8 cellular contexts compared by ENCODE assay signal in genomic region chr11:103055174-103055890, GRCh38. TPM values are rescaled to one million over a fixed set of nuclear protein-coding genes. Genes with fewer than 3 reads are reported as not detected.
A peak's percentile ranks its signal among the peaks of the same experiment; 100 is the strongest.
DNase-seq lines count a peak whose midpoint lies in the region; ATAC-seq, FAIRE-seq and TF ChIP-seq lines count a peak whose summit lies in the region.

No MANE protein-coding gene starts in this region.

- intact Hi-C loops in mucosa of descending colon (cut with DNase I, micrococcal nuclease): no loop called here

- H3K27ac ChIP-seq in effector memory CD4-positive, alpha-beta T cell (ENCODE audit: insufficient read depth, low read length, poor library complexity, severe bottlenecking): no peak overlapping the region

- TF ChIP-seq CTCF in AG10803 (conservative IDR thresholded peaks at IDR 0.05; ENCODE audit: low read length) (peak; percentile 76), GM12872 (IDR thresholded peaks at IDR 0.05; ENCODE audit: insufficient read depth, low read depth, low read length) (peak; percentile 53; the same call in 2 of the 3 replicates), mucosa of descending colon (IDR thresholded peaks at IDR 0.05) (no peak)

- FAIRE-seq in colon (lab: Jason Lieb, UNC): peak; percentile 5

- no peaks in the 10 kb centered on the region for H3K9me3 ChIP-seq in mucosa of descending colon
- H3K9me3 ChIP-seq in effector memory CD4-positive, alpha-beta T cell (ENCODE audit: control insufficient read depth, low read length): no peaks in the 10 kb centered on the region

- peak; percentile 67 for DNase-seq in AG10803 (ENCODE audit: low read depth)
- peak; percentile 47 for DNase-seq in NCI-H748 (lab: John Stamatoyannopoulos, UW; ENCODE audit: unreplicated experiment)
- peak in 1 of 3 donors; percentile 14 for DNase-seq in mucosa of descending colon
- DNase-seq in effector memory CD4-positive, alpha-beta T cell: no peak
- no peak for DNase-seq in cerebellar nuclear complex (lab: John Stamatoyannopoulos, UW)

- H3K36me3 ChIP-seq in mucosa of descending colon (ENCODE audit: low read depth): no peaks in the 10 kb centered on the region
- H3K36me3 ChIP-seq in effector memory CD4-positive, alpha-beta T cell (ENCODE audit: control insufficient read depth, insufficient read depth, low read length): peaks cover 1% of the 10 kb centered on the region

- H3K4me1 ChIP-seq in mucosa of descending colon (ENCODE audit: low read depth): no peaks in the 10 kb centered on the region
- no peaks in the 10 kb centered on the region for H3K4me1 ChIP-seq in effector memory CD4-positive, alpha-beta T cell (ENCODE audit: control insufficient read depth, insufficient read depth, low read length, poor library complexity, severe bottlenecking)

- H3K27me3 ChIP-seq in effector memory CD4-positive, alpha-beta T cell (replicated peaks; ENCODE audit: control insufficient read depth, insufficient read depth, low read length, poor library complexity, severe bottlenecking): no peaks in the 10 kb centered on the region

- ATAC-seq in HG02884 (IDR thresholded peaks at IDR 0.05; ENCODE audit: unreplicated experiment) (peak; percentile 60), mucosa of descending colon (peak; percentile 55)

- H3K4me3 ChIP-seq in AG10803 (ENCODE audit: low read length): no peak overlapping the region
- H3K4me3 ChIP-seq in mucosa of descending colon: no peak overlapping the region
- no peak overlapping the region for H3K4me3 ChIP-seq in effector memory CD4-positive, alpha-beta T cell (ENCODE audit: insufficient read depth, low read depth, low read length, poor library complexity, severe bottlenecking)

RNA-seq across cellular contexts. Expression of gene DCUN1D5, which starts 36.6 kb away (rescaled TPM):
- 10 to 100 TPM in 2 of 3 donors, 1 to 10 TPM in 1; 9.4 to 18.9 (median 14.5) TPM for total RNA-seq in mucosa of descending colon

RNA-seq across cellular contexts. Expression of gene DYNC2H1, which starts 53.9 kb away (rescaled TPM):
- total RNA-seq in mucosa of descending colon: 10 to 100 TPM in 1 of 3 donors, 1 to 10 TPM in 2; 2.3 to 12.4 (median 5.0) TPM

Comparison
In these comparisons a context has a peak if more than half of its experiments do, and no peak if none do; other contexts are left out.
1. DNase-seq: peak in AG10803 (single experiment) and NCI-H748 (single experiment); none in effector memory CD4-positive, alpha-beta T cell (0 of 3) and cerebellar nuclear complex (0 of 2).